In genomic region chr16:88533945-88534641, GRCh38 we compare ENCODE assay signal across 1 cellular context.
TF ChIP-seq lines count a peak whose summit lies in the region.

No MANE protein-coding gene starts in this region.

TF ChIP-seq in HEK293, 187 proteins besides CTCF, POLR2A, EP300 and RAD21 (continued from another document):
- TF ChIP-seq ZBTB26 (tag by site-specific recombination; optimal IDR thresholded peaks at IDR 0.05) = peak; percentile 25
- TF ChIP-seq OSR2 (tag by site-specific recombination; IDR thresholded peaks at IDR 0.05) = no peak
- TF ChIP-seq ZNF530 (tag by site-specific recombination; IDR thresholded peaks at IDR 0.05; ENCODE audit: low read depth) = no peak
TF ChIP-seq in HEK293: peak in this region for 6.
